10 cellular contexts compared by ENCODE assay signal in genomic region chr2:181128199-181128598, GRCh38.
DNase-seq lines count a peak whose midpoint lies in the region; ATAC-seq and TF ChIP-seq lines count a peak whose summit lies in the region.
"Had no signal": no experiment of that assay in that cellular context is flagged by ENCODE, and none has a peak within 500 bp of the region (broad histone marks: within the 10 kb centered on the region; RNA-seq: fewer than 3 reads in every experiment).

No MANE protein-coding gene starts in this region.

- in situ Hi-C loops in ACHN (cut with HindIII; ENCODE audit: low pct_ligation_motif_present, low pct_unique_long_range_greater_than_20kb, low sequenced_read_pairs), result no loop called here

- intact Hi-C loops in CD8-positive, alpha-beta T cell (cut with DNase I, micrococcal nuclease), result no loop called here
- intact Hi-C loops in lower lobe of right lung (cut with DNase I) (no loop called here), sigmoid colon (cut with DNase I) (no loop called here)

- CTCF ChIA-PET in CD8-positive, alpha-beta T cell (lab: Charles Lee), result interaction anchor here (0.9 to 2.2 kb wide), 6 partner anchors 8 to 330 kb away, joined by 3 to 10 read pairs (median 3); partner anchors contain the start of gene ITGA4

- TF ChIP-seq EP300 in sigmoid colon (IDR thresholded peaks at IDR 0.05), result no peak

- DNase-seq in CD8-positive, alpha-beta T cell, result no peak
- DNase-seq in lower lobe of right lung (no peak), sigmoid colon (no peak), OCI-M2 (lab: John Stamatoyannopoulos, UW; ENCODE audit: unreplicated experiment) (no peak), ACHN (no peak)
- DNase-seq: NCI-H82 had no signal

- H3K27me3 Mint-ChIP-seq in CD8-positive, alpha-beta T cell (ENCODE audit: low read depth), result no peaks in the 10 kb centered on the region

- H3K36me3 ChIP-seq in CD8-positive, alpha-beta T cell (ENCODE audit: insufficient read depth, low read length), result no peaks in the 10 kb centered on the region
- H3K36me3 ChIP-seq in lower lobe of right lung, result no peaks in the 10 kb centered on the region
- H3K36me3 ChIP-seq in sigmoid colon, result no peaks in the 10 kb centered on the region

- no peaks in the 10 kb centered on the region for H3K27me3 ChIP-seq in CD8-positive, alpha-beta T cell (ENCODE audit: insufficient read depth, low read length)
- H3K27me3 ChIP-seq in lower lobe of right lung (ENCODE audit: low read depth) (no peaks in the 10 kb centered on the region), sigmoid colon (no peaks in the 10 kb centered on the region)

- peak overlapping the region; percentile 9 for H3K4me3 ChIP-seq in CD8-positive, alpha-beta T cell (ENCODE audit: low read depth, low read length)
- H3K4me3 ChIP-seq in lower lobe of right lung (no peak overlapping the region), sigmoid colon (no peak overlapping the region)
- H3K4me3 ChIP-seq: K562 had no signal

- peak overlapping the region; percentile 55 for H3K4me3 Mint-ChIP-seq in CD8-positive, alpha-beta T cell

- peaks cover 70% of the 10 kb centered on the region for H3K4me1 ChIP-seq in CD8-positive, alpha-beta T cell (ENCODE audit: insufficient read depth, low read length)
- H3K4me1 ChIP-seq in lower lobe of right lung (no peaks in the 10 kb centered on the region), sigmoid colon (no peaks in the 10 kb centered on the region)

- H3K36me3 Mint-ChIP-seq in CD8-positive, alpha-beta T cell, result peaks cover 32% of the 10 kb centered on the region

- peaks cover 2% of the 10 kb centered on the region for H3K9me3 Mint-ChIP-seq in CD8-positive, alpha-beta T cell

- ATAC-seq in CD8-positive, alpha-beta T cell, result no peak
- peak; percentile 64 for ATAC-seq in GM18909 (IDR thresholded peaks at IDR 0.05; ENCODE audit: poor library complexity, unreplicated experiment)
- peak; percentile 68 for ATAC-seq in HG02678 (IDR thresholded peaks at IDR 0.05; ENCODE audit: unreplicated experiment)
- peak; percentile 42 for ATAC-seq in HG03521 (IDR thresholded peaks at IDR 0.05; ENCODE audit: unreplicated experiment)
- ATAC-seq in lower lobe of right lung, result no peak
- ATAC-seq: K562 had no signal

- TF ChIP-seq POLR2A in sigmoid colon (IDR thresholded peaks at IDR 0.05), result no peak

- peak overlapping the region; percentile 81 for H3K27ac Mint-ChIP-seq in CD8-positive, alpha-beta T cell

- H3K27ac ChIP-seq in CD8-positive, alpha-beta T cell (ENCODE audit: low read depth, low read length), result peak overlapping the region; percentile 9
- no peak overlapping the region for H3K27ac ChIP-seq in lower lobe of right lung
- H3K27ac ChIP-seq in sigmoid colon, result no peak overlapping the region

- no peak for TF ChIP-seq CTCF in CD8-positive, alpha-beta T cell (IDR thresholded peaks at IDR 0.05)
- TF ChIP-seq CTCF in lower lobe of right lung (IDR thresholded peaks at IDR 0.05) (no peak), sigmoid colon (IDR thresholded peaks at IDR 0.05) (no peak)

- POLR2A ChIA-PET in CD8-positive, alpha-beta T cell (lab: Charles Lee), result interaction anchor here (0.7 to 5.7 kb wide), 6 partner anchors 13 to 329 kb away, joined by 3 to 37 read pairs (median 6); partner anchors contain the start of gene ITGA4

- H3K9me3 ChIP-seq in CD8-positive, alpha-beta T cell (ENCODE audit: low read length), result no peaks in the 10 kb centered on the region
- H3K9me3 ChIP-seq in lower lobe of right lung (no peaks in the 10 kb centered on the region), sigmoid colon (no peaks in the 10 kb centered on the region)

- peaks cover 80% of the 10 kb centered on the region for H3K4me1 Mint-ChIP-seq in CD8-positive, alpha-beta T cell (ENCODE audit: low read depth)

Comparison
In these comparisons a context has a peak if more than half of its experiments do, and no peak if none do; other contexts are left out.
1. ATAC-seq: peak in GM18909 (single experiment), HG02678 (single experiment) and HG03521 (single experiment); none in CD8-positive, alpha-beta T cell (single experiment) and lower lobe of right lung (0 of 2).